ENCODE assay signal across 23 cellular contexts in genomic region chr14:56379956-56380355, GRCh38.
DNase-seq lines count a peak whose midpoint lies in the region; ATAC-seq and TF ChIP-seq lines count a peak whose summit lies in the region.
"Had no signal": no experiment of that assay in that cellular context is flagged by ENCODE, and none has a peak within 500 bp of the region (broad histone marks: within the 10 kb centered on the region; RNA-seq: fewer than 3 reads in every experiment).

No MANE protein-coding gene starts in this region.

- peaks cover 0 to 4% (median 0%) of the 10 kb centered on the region in 3 donors for H3K9me3 ChIP-seq in esophagus squamous epithelium
- H3K9me3 ChIP-seq in lower lobe of right lung: peaks cover 7% of the 10 kb centered on the region
- H3K9me3 ChIP-seq: prostate gland, SJSA1 had no signal

- H3K4me3 ChIP-seq in esophagus squamous epithelium (no peak overlapping the region), lower lobe of right lung (no peak overlapping the region)
- H3K4me3 ChIP-seq: A549, GM23338, prostate gland, SJSA1, suprapubic skin had no signal

- H3K4me3 Mint-ChIP-seq in activated CD8-positive, alpha-beta T cell treated with anti-CD3 and anti-CD28 coated beads, Interleukin-2, amount 10 ng/mL, durations not matched to agents 7 days and 5 days: no peak overlapping the region
- H3K4me3 Mint-ChIP-seq: activated CD4-positive, alpha-beta memory T cell treated with anti-CD3 and anti-CD28 coated beads, Interleukin-2, amount 10 ng/mL, durations not matched to agents 7 days and 5 days; activated naive CD4-positive, alpha-beta T cell treated with anti-CD3 and anti-CD28 coated beads, Interleukin-2, amount 50 U/mL, for 24 hours; CD4-positive, alpha-beta T cell; GM23338; nephron progenitor cell; T-helper 17 cell had no signal

- peaks cover 2% of the 10 kb centered on the region for H3K27me3 Mint-ChIP-seq in activated CD8-positive, alpha-beta T cell treated with anti-CD3 and anti-CD28 coated beads, Interleukin-2, amount 10 ng/mL, durations not matched to agents 7 days and 5 days (ENCODE audit: low read depth)
- H3K27me3 Mint-ChIP-seq: activated naive CD4-positive, alpha-beta T cell treated with anti-CD3 and anti-CD28 coated beads, Interleukin-2, amount 50 U/mL, for 24 hours; CD4-positive, alpha-beta T cell; T-helper 17 cell had no signal

- H3K27me3 ChIP-seq in esophagus squamous epithelium: no peaks in the 10 kb centered on the region
- H3K27me3 ChIP-seq in lower lobe of right lung (ENCODE audit: low read depth): no peaks in the 10 kb centered on the region
- H3K27me3 ChIP-seq: SJSA1, suprapubic skin had no signal

- WGBS in esophagus squamous epithelium, 2 donors: 72% methylated on average over 2 of the region's 2 CpGs

- TF ChIP-seq POLR2A in esophagus squamous epithelium (IDR thresholded peaks at IDR 0.05): no peak

- POLR2A ChIA-PET in activated CD8-positive, alpha-beta T cell treated with anti-CD3 and anti-CD28 coated beads, Interleukin-2, amount 10 ng/mL, durations not matched to agents 7 days and 5 days (lab: Charles Lee): no interaction called here

- peaks cover 4% of the 10 kb centered on the region for H3K9me3 Mint-ChIP-seq in activated CD8-positive, alpha-beta T cell treated with anti-CD3 and anti-CD28 coated beads, Interleukin-2, amount 10 ng/mL, durations not matched to agents 7 days and 5 days (ENCODE audit: insufficient read depth)
- H3K9me3 Mint-ChIP-seq: activated CD4-positive, alpha-beta memory T cell treated with anti-CD3 and anti-CD28 coated beads, Interleukin-2, amount 10 ng/mL, durations not matched to agents 7 days and 5 days; CD4-positive, alpha-beta T cell had no signal

- H3K4me1 ChIP-seq in esophagus squamous epithelium (peaks cover 0 to 25% (median 12%) of the 10 kb centered on the region in 3 donors), lower lobe of right lung (peaks cover 21% of the 10 kb centered on the region)
- H3K4me1 ChIP-seq: A549, prostate gland had no signal

- H3K4me1 Mint-ChIP-seq in activated CD8-positive, alpha-beta T cell treated with anti-CD3 and anti-CD28 coated beads, Interleukin-2, amount 10 ng/mL, durations not matched to agents 7 days and 5 days (ENCODE audit: low read depth): no peaks in the 10 kb centered on the region
- H3K4me1 Mint-ChIP-seq: activated CD4-positive, alpha-beta memory T cell treated with anti-CD3 and anti-CD28 coated beads, Interleukin-2, amount 10 ng/mL, durations not matched to agents 7 days and 5 days; activated naive CD4-positive, alpha-beta T cell treated with anti-CD3 and anti-CD28 coated beads, Interleukin-2, amount 50 U/mL, for 24 hours; GM23338; nephron progenitor cell; T-helper 17 cell had no signal

- CTCF ChIA-PET in activated CD8-positive, alpha-beta T cell treated with anti-CD3 and anti-CD28 coated beads, Interleukin-2, amount 10 ng/mL, durations not matched to agents 7 days and 5 days (lab: Charles Lee): no interaction called here

- no peak for TF ChIP-seq CTCF in esophagus squamous epithelium (IDR thresholded peaks at IDR 0.05)
- no peak for TF ChIP-seq CTCF in lower lobe of right lung (IDR thresholded peaks at IDR 0.05)

- no peaks in the 10 kb centered on the region for H3K36me3 Mint-ChIP-seq in activated CD8-positive, alpha-beta T cell treated with anti-CD3 and anti-CD28 coated beads, Interleukin-2, amount 10 ng/mL, durations not matched to agents 7 days and 5 days (ENCODE audit: low read depth)
- H3K36me3 Mint-ChIP-seq: activated naive CD4-positive, alpha-beta T cell treated with anti-CD3 and anti-CD28 coated beads, Interleukin-2, amount 50 U/mL, for 24 hours had no signal

- ATAC-seq in Right ventricle myocardium inferior (peak; percentile 68), lower lobe of right lung (peak; percentile 43 to 47), GM21528 (IDR thresholded peaks at IDR 0.05; ENCODE audit: low FRiP score, unreplicated experiment) (no peak), HG03460 (IDR thresholded peaks at IDR 0.05; ENCODE audit: unreplicated experiment) (no peak)
- ATAC-seq in activated CD8-positive, alpha-beta T cell treated with anti-CD3 and anti-CD28 coated beads, Interleukin-2, amount 10 ng/mL, durations not matched to agents 7 days and 5 days: no peak
- ATAC-seq: A549, GM23338, HepG2, T-helper 17 cell had no signal

- H3K36me3 ChIP-seq in esophagus squamous epithelium (no peaks in the 10 kb centered on the region), lower lobe of right lung (no peaks in the 10 kb centered on the region)
- H3K36me3 ChIP-seq: prostate gland, SJSA1, suprapubic skin had no signal

- H3K27ac ChIP-seq in esophagus squamous epithelium (peak overlapping the region in 3 of 4 donors; percentile 28 to 76 (median 30)), lower lobe of right lung (no peak overlapping the region)
- H3K27ac ChIP-seq: A549, prostate gland, SJSA1 had no signal

- H3K27ac Mint-ChIP-seq in activated CD8-positive, alpha-beta T cell treated with anti-CD3 and anti-CD28 coated beads, Interleukin-2, amount 10 ng/mL, durations not matched to agents 7 days and 5 days: no peak overlapping the region
- H3K27ac Mint-ChIP-seq: activated CD4-positive, alpha-beta memory T cell treated with anti-CD3 and anti-CD28 coated beads, Interleukin-2, amount 10 ng/mL, durations not matched to agents 7 days and 5 days; activated naive CD4-positive, alpha-beta T cell treated with anti-CD3 and anti-CD28 coated beads, Interleukin-2, amount 50 U/mL, for 24 hours; CD4-positive, alpha-beta T cell; nephron progenitor cell; T-helper 17 cell had no signal

- intact Hi-C loops in Right ventricle myocardium inferior (cut with DNase I) (no loop called here), cardiac septum (cut with DNase I) (no loop called here), esophagus squamous epithelium (cut with DNase I) (no loop called here), lower lobe of right lung (cut with DNase I) (no loop called here)

- DNase-seq in Right ventricle myocardium inferior (ENCODE audit: missing footprints) (no peak), cardiac septum (ENCODE audit: low spot score) (no peak), esophagus squamous epithelium (lab: John Stamatoyannopoulos, UW) (no peak), lower lobe of right lung (no peak), Kasumi-1 (lab: John Stamatoyannopoulos, UW) (no peak)
- DNase-seq in activated CD8-positive, alpha-beta T cell treated with anti-CD3 and anti-CD28 coated beads, Interleukin-2, amount 10 ng/mL, durations not matched to agents 7 days and 5 days: no peak
- DNase-seq: activated CD4-positive, alpha-beta memory T cell treated with anti-CD3 and anti-CD28 coated beads, Interleukin-2, amount 10 ng/mL, durations not matched to agents 7 days and 5 days; activated T-cell treated with anti-CD3 and anti-CD28 coated beads, Interleukin-2, amount 50 U/mL, for 48 hours; CD4-positive, alpha-beta T cell; NCI-H1930; NCI-H526; nephron progenitor cell; stimulated activated CD8-positive, alpha-beta memory T cell treated with anti-CD3 and anti-CD28 coated beads, Interleukin-4, amount 100 ng/mL, for 48 hours; T-helper 17 cell had no signal

Comparison
In these comparisons a context has a peak if more than half of its experiments do, and no peak if none do; other contexts are left out.
1. ATAC-seq: peak in Right ventricle myocardium inferior (single experiment) and lower lobe of right lung (2 of 2); none in GM21528 (single experiment), HG03460 (single experiment) and activated CD8-positive, alpha-beta T cell treated with anti-CD3 and anti-CD28 coated beads, Interleukin-2, amount 10 ng/mL, durations not matched to agents 7 days and 5 days (single experiment).